ENCODE assay signal across 13 cellular contexts in genomic region chr6:33173228-33174180, GRCh38. TPM values are rescaled to one million over a fixed set of nuclear protein-coding genes. Genes with fewer than 3 reads are reported as not detected.
A peak's percentile ranks its signal among the peaks of the same experiment; 100 is the strongest.
DNase-seq lines count a peak whose midpoint lies in the region; ATAC-seq and TF ChIP-seq lines count a peak whose summit lies in the region.
"Had no signal": no experiment of that assay in that cellular context is flagged by ENCODE, and none has a peak within 500 bp of the region (broad histone marks: within the 10 kb centered on the region; RNA-seq: fewer than 3 reads in every experiment).

No MANE protein-coding gene starts in this region.

- H3K27me3 Mint-ChIP-seq in natural killer cell treated with Interleukin-12 subunit alpha and Interleukin-12 subunit beta and Interleukin-15 and Interleukin-18, amount 100 ng/mL, for 72 hours, result peaks cover 7 to 8% of the 10 kb centered on the region in 2 donors
- H3K27me3 Mint-ChIP-seq in natural killer cell (ENCODE audit: low read depth in 2 of 2) (peaks cover 7 to 19% of the 10 kb centered on the region in 2 donors), chondrocyte (ENCODE audit: low read depth) (no peaks in the 10 kb centered on the region)
- H3K27me3 Mint-ChIP-seq in activated CD4-positive, alpha-beta T cell treated with anti-CD3 and anti-CD28 coated beads for 36 hours, result no peaks in the 10 kb centered on the region

- peak; percentile 53 for DNase-seq in natural killer cell treated with Interleukin-12 subunit alpha and Interleukin-12 subunit beta and Interleukin-15 and Interleukin-18, amount 100 ng/mL, for 72 hours (ENCODE audit: low spot score)
- DNase-seq in natural killer cell (no peak), chondrocyte (ENCODE audit: low spot score) (peak; percentile 59), posterior vena cava (ENCODE audit: low spot score) (peak; percentile 54), hypothalamus (lab: John Stamatoyannopoulos, UW) (no peak), psoas muscle (no peak)
- DNase-seq in activated CD4-positive, alpha-beta T cell treated with anti-CD3 and anti-CD28 coated beads for 36 hours, result no peak
- DNase-seq: GF-D8 had no signal

- CTCF ChIA-PET in activated CD4-positive, alpha-beta T cell treated with anti-CD3 and anti-CD28 coated beads for 36 hours (lab: Charles Lee), result interaction anchor here (0.6 to 1.5 kb wide), 7 partner anchors 11 to 304 kb away, joined by 3 to 9 read pairs (median 3); partner anchors contain the start of gene VPS52

- no peaks in the 10 kb centered on the region for H3K36me3 ChIP-seq in psoas muscle (ENCODE audit: insufficient read depth in 1 of 2, low read depth in 1 of 2)
- H3K36me3 ChIP-seq: BE2C had no signal

- WGBS in psoas muscle, 3 donors, result 59 to 70% (median 69%) methylated on average over 17 to 18 of the region's 18 CpGs

- H3K27ac ChIP-seq in psoas muscle, result no peak overlapping the region
- H3K27ac ChIP-seq: HL-60 had no signal

- no peak for TF ChIP-seq CTCF in natural killer cell (IDR thresholded peaks at IDR 0.05)
- TF ChIP-seq CTCF in chondrocyte (IDR thresholded peaks at IDR 0.05), result no peak
- no peak for TF ChIP-seq CTCF in psoas muscle (IDR thresholded peaks at IDR 0.05)

- H3K27ac Mint-ChIP-seq in natural killer cell treated with Interleukin-12 subunit alpha and Interleukin-12 subunit beta and Interleukin-15 and Interleukin-18, amount 100 ng/mL, for 72 hours, result peak overlapping the region in 1 of 2 donors; percentile 51
- H3K27ac Mint-ChIP-seq in natural killer cell (no peak overlapping the region), chondrocyte (ENCODE audit: unreplicated experiment) (no peak overlapping the region)
- H3K27ac Mint-ChIP-seq in activated CD4-positive, alpha-beta T cell treated with anti-CD3 and anti-CD28 coated beads for 36 hours, result no peak overlapping the region

- intact Hi-C loops in natural killer cell (cut with micrococcal nuclease) (no loop called here), posterior vena cava (cut with DNase I) (no loop called here), psoas muscle (cut with DNase I) (no loop called here)
- intact Hi-C loops in activated CD4-positive, alpha-beta T cell treated with anti-CD3 and anti-CD28 coated beads for 36 hours (cut with DNase I, micrococcal nuclease), result no loop called here

- H3K9me3 Mint-ChIP-seq in natural killer cell treated with Interleukin-12 subunit alpha and Interleukin-12 subunit beta and Interleukin-15 and Interleukin-18, amount 100 ng/mL, for 72 hours, result no peaks in the 10 kb centered on the region
- H3K9me3 Mint-ChIP-seq in natural killer cell (no peaks in the 10 kb centered on the region), chondrocyte (ENCODE audit: low read depth) (no peaks in the 10 kb centered on the region)
- H3K9me3 Mint-ChIP-seq in activated CD4-positive, alpha-beta T cell treated with anti-CD3 and anti-CD28 coated beads for 36 hours (ENCODE audit: low read depth), result no peaks in the 10 kb centered on the region
- H3K9me3 Mint-ChIP-seq: CD8-positive, alpha-beta memory T cell had no signal

- ATAC-seq in natural killer cell treated with Interleukin-12 subunit alpha and Interleukin-12 subunit beta and Interleukin-15 and Interleukin-18, amount 100 ng/mL, for 72 hours, result no peak
- no peak for ATAC-seq in natural killer cell
- no peak for ATAC-seq in psoas muscle
- no peak for ATAC-seq in activated CD4-positive, alpha-beta T cell treated with anti-CD3 and anti-CD28 coated beads for 36 hours

- POLR2A ChIA-PET in activated CD4-positive, alpha-beta T cell treated with anti-CD3 and anti-CD28 coated beads for 36 hours (lab: Charles Lee), result no interaction called here

- no peak overlapping the region for H3K4me3 Mint-ChIP-seq in natural killer cell treated with Interleukin-12 subunit alpha and Interleukin-12 subunit beta and Interleukin-15 and Interleukin-18, amount 100 ng/mL, for 72 hours
- H3K4me3 Mint-ChIP-seq in natural killer cell, result no peak overlapping the region
- H3K4me3 Mint-ChIP-seq in chondrocyte (ENCODE audit: unreplicated experiment), result no peak overlapping the region
- H3K4me3 Mint-ChIP-seq in activated CD4-positive, alpha-beta T cell treated with anti-CD3 and anti-CD28 coated beads for 36 hours, result no peak overlapping the region
- H3K4me3 Mint-ChIP-seq: CD8-positive, alpha-beta memory T cell had no signal

- H3K27me3 ChIP-seq in psoas muscle (ENCODE audit: insufficient read depth in 3 of 3, low read length in 2 of 3), result no peaks in the 10 kb centered on the region
- H3K27me3 ChIP-seq: BE2C had no signal

- no peaks in the 10 kb centered on the region for H3K9me3 ChIP-seq in psoas muscle
- H3K9me3 ChIP-seq: BE2C, Caco-2 had no signal

- no peaks in the 10 kb centered on the region for H3K4me1 ChIP-seq in psoas muscle
- H3K4me1 ChIP-seq: Caco-2 had no signal

- H3K4me3 ChIP-seq in psoas muscle, result no peak overlapping the region

- no peaks in the 10 kb centered on the region for H3K4me1 Mint-ChIP-seq in natural killer cell treated with Interleukin-12 subunit alpha and Interleukin-12 subunit beta and Interleukin-15 and Interleukin-18, amount 100 ng/mL, for 72 hours (ENCODE audit: low read depth in 2 of 2)
- H3K4me1 Mint-ChIP-seq in natural killer cell (no peaks in the 10 kb centered on the region), chondrocyte (ENCODE audit: low read depth) (peaks cover 9% of the 10 kb centered on the region)
- H3K4me1 Mint-ChIP-seq in activated CD4-positive, alpha-beta T cell treated with anti-CD3 and anti-CD28 coated beads for 36 hours, result no peaks in the 10 kb centered on the region
- H3K4me1 Mint-ChIP-seq: CD8-positive, alpha-beta memory T cell had no signal

- H3K36me3 Mint-ChIP-seq in natural killer cell treated with Interleukin-12 subunit alpha and Interleukin-12 subunit beta and Interleukin-15 and Interleukin-18, amount 100 ng/mL, for 72 hours, result no peaks in the 10 kb centered on the region
- no peaks in the 10 kb centered on the region for H3K36me3 Mint-ChIP-seq in natural killer cell
- no peaks in the 10 kb centered on the region for H3K36me3 Mint-ChIP-seq in chondrocyte (ENCODE audit: low read depth)
- H3K36me3 Mint-ChIP-seq in activated CD4-positive, alpha-beta T cell treated with anti-CD3 and anti-CD28 coated beads for 36 hours (ENCODE audit: low read depth), result no peaks in the 10 kb centered on the region
- H3K36me3 Mint-ChIP-seq: CD8-positive, alpha-beta memory T cell had no signal

RNA-seq across cellular contexts. Expression of gene COL11A2, which starts 18.8 kb away (rescaled TPM):
- total RNA-seq in natural killer cell treated with Interleukin-12 subunit alpha and Interleukin-12 subunit beta and Interleukin-15 and Interleukin-18, amount 100 ng/mL, for 72 hours, result 1 to 10 TPM; 1.1 to 1.3 TPM
- total RNA-seq in natural killer cell (1 to 10 TPM in 1 of 3 donors, under 1 TPM in 2; 0.93 to 2.0 (median 0.94) TPM), chondrocyte (2.8 to 10.0 TPM (median 10.0 TPM) in 3 replicates), posterior vena cava (1 to 10 TPM in 1 of 2 donors, under 1 TPM in 1; 0.43 to 1.0 TPM), psoas muscle (1 to 10 TPM in 1 of 4 donors, under 1 TPM in 3; 0.27 to 1.3 (median 0.51) TPM)
- polyA plus RNA-seq in psoas muscle, result under 1 TPM; 0.35 to 0.69 (median 0.61) TPM
- total RNA-seq in activated CD4-positive, alpha-beta T cell treated with anti-CD3 and anti-CD28 coated beads for 36 hours, result 1 to 10 TPM; 1.9 to 2.0 TPM
- polyA plus RNA-seq: CD8-positive, alpha-beta memory T cell had no signal

RNA-seq across cellular contexts. Expression of gene RXRB, which starts 27.0 kb away (rescaled TPM):
- 10 to 100 TPM; 43.9 to 50.4 TPM for total RNA-seq in natural killer cell treated with Interleukin-12 subunit alpha and Interleukin-12 subunit beta and Interleukin-15 and Interleukin-18, amount 100 ng/mL, for 72 hours
- total RNA-seq in natural killer cell, result 10 to 100 TPM; 72.3 to 96.4 (median 73.9) TPM
- 45.1 to 51.5 TPM (median 46.5 TPM) in 3 replicates for total RNA-seq in chondrocyte
- 10 to 100 TPM; 31.3 to 31.7 TPM for total RNA-seq in posterior vena cava
- 10 to 100 TPM; 31.3 to 43.7 (median 36.0) TPM for total RNA-seq in psoas muscle
- polyA plus RNA-seq in psoas muscle, result 10 to 100 TPM; 19.2 to 45.9 (median 29.3) TPM
- 10 to 100 TPM; 41.0 to 45.4 TPM for total RNA-seq in activated CD4-positive, alpha-beta T cell treated with anti-CD3 and anti-CD28 coated beads for 36 hours

RNA-seq across cellular contexts. Expression of gene SLC39A7, which starts 27.2 kb away (rescaled TPM):
- 100 to 1,000 TPM in 1 of 2 donors, 10 to 100 TPM in 1; 91.5 to 102 TPM for total RNA-seq in natural killer cell treated with Interleukin-12 subunit alpha and Interleukin-12 subunit beta and Interleukin-15 and Interleukin-18, amount 100 ng/mL, for 72 hours
- total RNA-seq in natural killer cell, result 10 to 100 TPM; 38.9 to 45.7 (median 45.6) TPM
- total RNA-seq in chondrocyte, result 222 to 238 TPM (median 225 TPM) in 3 replicates
- 10 to 100 TPM; 79.4 to 86.2 TPM for total RNA-seq in posterior vena cava
- total RNA-seq in psoas muscle, result 10 to 100 TPM; 17.6 to 41.4 (median 28.4) TPM
- 100 to 1,000 TPM in 1 of 3 donors, 10 to 100 TPM in 2; 44.8 to 126 (median 53.5) TPM for polyA plus RNA-seq in psoas muscle
- 10 to 100 TPM; 33.0 to 41.8 TPM for total RNA-seq in activated CD4-positive, alpha-beta T cell treated with anti-CD3 and anti-CD28 coated beads for 36 hours

RNA-seq across cellular contexts. Expression of gene HSD17B8, which starts 31.0 kb away (rescaled TPM):
- total RNA-seq in natural killer cell treated with Interleukin-12 subunit alpha and Interleukin-12 subunit beta and Interleukin-15 and Interleukin-18, amount 100 ng/mL, for 72 hours, result 1 to 10 TPM; 3.3 to 6.2 TPM
- total RNA-seq in natural killer cell, result 1 to 10 TPM; 5.4 to 7.7 (median 6.8) TPM
- total RNA-seq in chondrocyte, result 0.60 to 2.8 TPM (median 1.1 TPM) in 3 replicates
- 1 to 10 TPM; 2.8 to 4.0 TPM for total RNA-seq in posterior vena cava
- 10 to 100 TPM in 3 of 4 donors, 1 to 10 TPM in 1; 5.3 to 18.9 (median 11.9) TPM for total RNA-seq in psoas muscle
- 10 to 100 TPM in 2 of 3 donors, 1 to 10 TPM in 1; 9.6 to 12.3 (median 10.2) TPM for polyA plus RNA-seq in psoas muscle
- 10 to 100 TPM; 23.4 to 33.2 TPM for total RNA-seq in activated CD4-positive, alpha-beta T cell treated with anti-CD3 and anti-CD28 coated beads for 36 hours
- total RNA-seq: A172 had no signal

RNA-seq across cellular contexts. Expression of gene RING1, which starts 34.8 kb away (rescaled TPM):
- total RNA-seq in natural killer cell treated with Interleukin-12 subunit alpha and Interleukin-12 subunit beta and Interleukin-15 and Interleukin-18, amount 100 ng/mL, for 72 hours, result 10 to 100 TPM; 31.1 to 35.5 TPM
- 10 to 100 TPM; 34.5 to 40.3 (median 36.5) TPM for total RNA-seq in natural killer cell
- 42.8 to 49.7 TPM (median 44.5 TPM) in 3 replicates for total RNA-seq in chondrocyte
- total RNA-seq in posterior vena cava, result 10 to 100 TPM; 29.8 to 32.2 TPM
- total RNA-seq in psoas muscle, result 10 to 100 TPM; 27.9 to 31.6 (median 29.1) TPM
- polyA plus RNA-seq in psoas muscle, result 10 to 100 TPM; 29.9 to 39.4 (median 34.6) TPM
- total RNA-seq in activated CD4-positive, alpha-beta T cell treated with anti-CD3 and anti-CD28 coated beads for 36 hours, result 10 to 100 TPM; 28.3 to 39.3 TPM

Comparison
In these comparisons a context has a peak if more than half of its experiments do, and no peak if none do; other contexts are left out.
1. DNase-seq: peak in natural killer cell treated with Interleukin-12 subunit alpha and Interleukin-12 subunit beta and Interleukin-15 and Interleukin-18, amount 100 ng/mL, for 72 hours (single experiment), chondrocyte (single experiment) and posterior vena cava (single experiment); none in natural killer cell (single experiment), hypothalamus (0 of 51), psoas muscle (0 of 2) and activated CD4-positive, alpha-beta T cell treated with anti-CD3 and anti-CD28 coated beads for 36 hours (single experiment).